In the genomic region with DNA sequence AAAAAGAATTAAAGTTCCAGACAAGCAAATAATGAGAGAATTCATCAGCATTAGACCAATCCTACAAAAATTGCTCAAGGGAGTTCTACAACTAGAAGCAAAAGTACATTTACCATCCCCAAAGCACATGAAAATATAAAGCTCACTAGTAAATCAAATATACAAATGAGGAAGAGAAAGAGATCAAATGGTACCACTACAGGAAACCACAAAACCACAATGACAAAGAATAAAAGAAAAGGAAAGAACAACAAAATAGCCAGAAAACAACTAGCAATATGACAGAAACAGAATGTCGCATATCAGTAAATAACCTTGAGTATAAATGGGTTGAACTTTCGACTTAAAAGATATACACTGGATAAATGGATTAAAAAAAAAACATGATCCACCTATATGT, we compare ENCODE assay signal across 14 cellular contexts.
A peak's percentile ranks its signal among the peaks of the same experiment; 100 is the strongest.
DNase-seq lines count a peak whose midpoint lies in the region; ATAC-seq and TF ChIP-seq lines count a peak whose summit lies in the region.
"Had no signal": no experiment of that assay in that cellular context is flagged by ENCODE, and none has a peak within 500 bp of the region (broad histone marks: within the 10 kb centered on the region; RNA-seq: fewer than 3 reads in every experiment).

No MANE protein-coding gene starts in this region.

- H4K20me1 ChIP-seq in SU-DHL-6 (ENCODE audit: low read depth, low read length): no peaks in the 10 kb centered on the region

- no peak for TF ChIP-seq CTCF in SU-DHL-6 (IDR thresholded peaks at IDR 0.05; ENCODE audit: insufficient read depth, low read length, poor library complexity, severe bottlenecking)
- no peak for TF ChIP-seq CTCF in gastrocnemius medialis (IDR thresholded peaks at IDR 0.05 in 4 of 5, conservative IDR thresholded peaks at IDR 0.05 in 1 of 5)

- H3K27ac ChIP-seq in SU-DHL-6 (ENCODE audit: low read depth, low read length): no peak overlapping the region
- H3K27ac ChIP-seq in gastrocnemius medialis: no peak overlapping the region
- H3K27ac ChIP-seq: C4-2B, stomach had no signal

- intact Hi-C loops in gastrocnemius medialis (cut with DNase I; ENCODE audit: low total_unique reads): no loop called here

- 0 out of 2 replicates have a peak, but pooled peaks cover 3% of the 10 kb centered on the region for H3K36me3 ChIP-seq in SU-DHL-6 (ENCODE audit: low read length)
- no peaks in the 10 kb centered on the region for H3K36me3 ChIP-seq in gastrocnemius medialis
- H3K36me3 ChIP-seq: stomach had no signal

- no peak overlapping the region for H3K4me3 ChIP-seq in SU-DHL-6 (ENCODE audit: insufficient read depth, low read length, poor library complexity, severe bottlenecking)
- no peak overlapping the region for H3K4me3 ChIP-seq in gastrocnemius medialis
- H3K4me3 ChIP-seq: stomach had no signal

- no peak overlapping the region for H2AFZ ChIP-seq in SU-DHL-6 (ENCODE audit: low read depth, low read length, severe bottlenecking)

- H3K4me2 ChIP-seq in SU-DHL-6 (ENCODE audit: low read depth, low read length, poor library complexity, severe bottlenecking): peak overlapping the region; percentile 27

- no peaks in the 10 kb centered on the region for H3K4me1 ChIP-seq in gastrocnemius medialis
- H3K4me1 ChIP-seq: stomach had no signal

- ATAC-seq in GM18907 (IDR thresholded peaks at IDR 0.05; ENCODE audit: unreplicated experiment): peak; percentile 63
- peak; percentile 70 for ATAC-seq in GM21723 (IDR thresholded peaks at IDR 0.05; ENCODE audit: unreplicated experiment)
- peak; percentile 63 for ATAC-seq in HG03521 (IDR thresholded peaks at IDR 0.05; ENCODE audit: unreplicated experiment)
- no peak for ATAC-seq in gastrocnemius medialis
- no peak for ATAC-seq in HG02763 (IDR thresholded peaks at IDR 0.05; ENCODE audit: unreplicated experiment)

- H3K27me3 ChIP-seq in SU-DHL-6 (ENCODE audit: low read length): no peaks in the 10 kb centered on the region
- no peaks in the 10 kb centered on the region for H3K27me3 ChIP-seq in gastrocnemius medialis
- H3K27me3 ChIP-seq: stomach had no signal

- H3K9ac ChIP-seq in SU-DHL-6 (ENCODE audit: low read length): no peak overlapping the region

- in situ Hi-C loops in gastrocnemius medialis (cut with MboI; ENCODE audit: low sequenced_read_pairs in 4 of 4): no loop called here

- H3K79me2 ChIP-seq in SU-DHL-6 (ENCODE audit: insufficient read depth, low read length): no peaks in the 10 kb centered on the region

- no peak for DNase-seq in DMS79 treated with DMSO at 0.1 percent for 48 hours (lab: John Stamatoyannopoulos, UW)
- DNase-seq in gastrocnemius medialis: no peak
- DNase-seq: activated CD4-positive, alpha-beta T cell treated with anti-CD3 and anti-CD28 coated beads for 1 hour; activated T-cell treated with anti-CD3 and anti-CD28 coated beads, Interleukin-2, amount 50 U/mL, for 1 hour; midbrain; NCI-H2107; occipital lobe; stomach had no signal

- H3F3A ChIP-seq in SU-DHL-6 (ENCODE audit: insufficient read depth): no peaks in the 10 kb centered on the region

- TF ChIP-seq POLR2A in gastrocnemius medialis (IDR thresholded peaks at IDR 0.05): no peak

- H3K9me3 ChIP-seq in SU-DHL-6 (ENCODE audit: insufficient read depth, low read length) (no peaks in the 10 kb centered on the region), gastrocnemius medialis (peaks cover 0 to 13% (median 0%) of the 10 kb centered on the region in 3 donors)

- no peaks in the 10 kb centered on the region for H3K9me2 ChIP-seq in SU-DHL-6 (replicated peaks; ENCODE audit: insufficient read depth, low read length)

Comparison
In these comparisons a context has a peak if more than half of its experiments do, and no peak if none do; other contexts are left out.
1. ATAC-seq: peak in GM18907 (single experiment), GM21723 (single experiment) and HG03521 (single experiment); none in gastrocnemius medialis (0 of 2) and HG02763 (single experiment).